In the genomic region with DNA sequence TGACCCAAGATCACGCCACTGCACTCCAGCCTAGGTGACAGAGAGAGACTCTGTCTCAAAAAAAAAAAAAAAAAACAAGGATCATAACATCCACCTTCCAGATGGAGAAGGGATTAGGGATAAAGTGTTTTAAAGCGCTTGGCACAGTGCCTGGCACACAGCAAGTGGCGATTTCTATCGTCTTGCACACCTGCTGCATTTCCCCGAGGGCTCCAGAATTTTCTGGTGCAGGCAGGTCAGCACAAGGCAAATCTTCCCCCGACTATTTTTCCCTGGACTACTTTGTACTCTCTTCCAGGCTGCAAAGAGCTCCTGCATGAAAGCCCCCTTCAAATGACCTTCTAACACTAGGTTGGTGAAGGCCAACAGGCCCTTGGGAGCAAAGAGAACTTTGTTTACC, we compare ENCODE assay signal across 24 cellular contexts. TPM values are rescaled to one million over a fixed set of nuclear protein-coding genes. Genes with fewer than 3 reads are reported as not detected.
DNase-seq lines count a peak whose midpoint lies in the region; FAIRE-seq and TF ChIP-seq lines count a peak whose summit lies in the region.
"Had no signal": no experiment of that assay in that cellular context is flagged by ENCODE, and none has a peak within 500 bp of the region (broad histone marks: within the 10 kb centered on the region; RNA-seq: fewer than 3 reads in every experiment).

No MANE protein-coding gene starts in this region.

- H3K4me1 ChIP-seq in endothelial cell of umbilical vein (ENCODE audit: control insufficient read depth, extremely low read depth, insufficient read depth, low read length) = peaks cover 74% of the 10 kb centered on the region
- H3K4me1 ChIP-seq in trophoblast cell (ENCODE audit: control insufficient read depth in 1 of 2, insufficient read depth in 2 of 2, low read length in 2 of 2) = peaks cover 8 to 22% of the 10 kb centered on the region in 2 experiments
- H3K4me1 ChIP-seq: prostate gland had no signal

- intact Hi-C loops in endothelial cell of umbilical vein (cut with micrococcal nuclease) = no loop called here

- no peaks in the 10 kb centered on the region for H4K20me1 ChIP-seq in endothelial cell of umbilical vein (replicated peaks; ENCODE audit: control insufficient read depth, extremely low read depth, insufficient read depth, low read length)

- no peaks in the 10 kb centered on the region for H3K9me3 ChIP-seq in endothelial cell of umbilical vein (replicated peaks; ENCODE audit: control insufficient read depth, insufficient read depth, low read length)
- no peaks in the 10 kb centered on the region for H3K9me3 ChIP-seq in trophoblast cell (ENCODE audit: insufficient read depth, low read depth, low read length)
- H3K9me3 ChIP-seq: left lung, prostate gland, testis had no signal

- peak overlapping the region; percentile 92 for H3K27ac ChIP-seq in endothelial cell of umbilical vein (ENCODE audit: insufficient read depth, low read depth, low read length)
- H3K27ac ChIP-seq in trophoblast cell (ENCODE audit: low read depth, low read length) = no peak overlapping the region
- H3K27ac ChIP-seq: prostate gland had no signal

- peaks cover 34% of the 10 kb centered on the region for H3K79me1 ChIP-seq in trophoblast cell (ENCODE audit: low read length)

- H3K9ac ChIP-seq in endothelial cell of umbilical vein (replicated peaks; ENCODE audit: extremely low read depth, insufficient read depth, low read length) (no peak overlapping the region), trophoblast cell (ENCODE audit: low read length) (no peak overlapping the region)

- no TSS peak for BruUV-seq in endothelial cell of umbilical vein (replicated peaks; lab: Mats Ljungman, UMichigan)

- H3K36me3 ChIP-seq in endothelial cell of umbilical vein (ENCODE audit: control insufficient read depth in 2 of 2, extremely low read depth in 1 of 2, insufficient read depth in 2 of 2, low read length in 2 of 2) (no peaks in the 10 kb centered on the region), trophoblast cell (ENCODE audit: control insufficient read depth in 1 of 2, insufficient read depth in 2 of 2, low read length in 2 of 2) (peaks cover 0 to 3% of the 10 kb centered on the region in 2 experiments)
- H3K36me3 ChIP-seq: left lung, prostate gland had no signal

- CTCF ChIA-PET in endothelial cell of umbilical vein (lab: Charles Lee) = interaction anchor here (0.7 to 1.3 kb wide), 4 partner anchors 48 to 232 kb away, joined by 3 to 4 read pairs (median 3); no protein-coding TSS in a partner anchor

- H3K18ac ChIP-seq in trophoblast cell (ENCODE audit: low read length) = peak overlapping the region; percentile 48

- H3K4me3 ChIP-seq in endothelial cell of umbilical vein (replicated peaks in 1 of 3; ENCODE audit: insufficient read depth in 1 of 3, low read depth in 1 of 3, low read length in 3 of 3) (no peak overlapping the region), trophoblast cell (ENCODE audit: low read depth, low read length) (no peak overlapping the region)
- H3K4me3 ChIP-seq: left lung, prostate gland, skin epidermis, testis had no signal

- H3K4me2 ChIP-seq in endothelial cell of umbilical vein (ENCODE audit: insufficient read depth, low read length) (no peak overlapping the region), trophoblast cell (ENCODE audit: low read length) (no peak overlapping the region)

- H3K79me2 ChIP-seq in endothelial cell of umbilical vein (ENCODE audit: control insufficient read depth, insufficient read depth, low read length) (peaks cover 73% of the 10 kb centered on the region), trophoblast cell (ENCODE audit: control insufficient read depth, insufficient read depth, low read length, poor library complexity) (peaks cover 8% of the 10 kb centered on the region)

- H3K14ac ChIP-seq in trophoblast cell (ENCODE audit: low read length) = no peak overlapping the region

- H3K4ac ChIP-seq in trophoblast cell (ENCODE audit: low read depth, low read length) = peak overlapping the region; percentile 30

- H3K27me3 ChIP-seq in endothelial cell of umbilical vein (ENCODE audit: control insufficient read depth in 2 of 2, insufficient read depth in 2 of 2, low read length in 2 of 2) = no peaks in the 10 kb centered on the region
- H3K27me3 ChIP-seq in trophoblast cell (ENCODE audit: insufficient read depth, low read length) = no peaks in the 10 kb centered on the region
- H3K27me3 ChIP-seq: left lung, testis had no signal

- dilution Hi-C loops in endothelial cell of umbilical vein (cut with MboI; ENCODE audit: extremely low pct_ligation_motif_present, low sequenced_read_pairs) = no loop called here

- peak overlapping the region; percentile 25 for H2BK12ac ChIP-seq in trophoblast cell (ENCODE audit: low read length)

- POLR2A ChIA-PET in endothelial cell of umbilical vein (lab: Charles Lee) = interaction anchor here (1.4 kb wide), 1 partner anchor 14 kb away, joined by 3 read pairs; no protein-coding TSS in a partner anchor

- no peak for TF ChIP-seq CTCF in endothelial cell of umbilical vein (IDR thresholded peaks at IDR 0.05; ENCODE audit: extremely low read depth in 1 of 2, insufficient read depth in 1 of 2, low read depth in 1 of 2, low read length in 2 of 2)
- TF ChIP-seq CTCF in GM13977 (IDR thresholded peaks at IDR 0.05; ENCODE audit: extremely low read depth, insufficient read depth, missing control alignments) = no peak

- H3K23ac ChIP-seq in trophoblast cell (ENCODE audit: low read length) = no peak overlapping the region

- TF ChIP-seq POLR2A in endothelial cell of umbilical vein (IDR thresholded peaks at IDR 0.05; ENCODE audit: low read depth, low read length) = no peak

- no peak for FAIRE-seq in endothelial cell of umbilical vein (lab: Jason Lieb, UNC)
- FAIRE-seq: GM12891 had no signal

- DNase-seq in DMS79 treated with DMSO at 0.1 percent for 48 hours (lab: John Stamatoyannopoulos, UW) (peak; percentile 6), NCI-H524 (lab: John Stamatoyannopoulos, UW) (peak; percentile 86 to 97), endothelial cell of umbilical vein (ENCODE audit: low read depth, low spot score) (no peak), trophoblast cell (no peak), NCI-H2227 (lab: John Stamatoyannopoulos, UW; ENCODE audit: unreplicated experiment) (no peak), GM13977 (ENCODE audit: low spot score) (no peak), GOT3 (lab: John Stamatoyannopoulos, UW) (no peak)
- DNase-seq: activated naive CD4-positive, alpha-beta T cell treated with anti-CD3 and anti-CD28 coated beads for 36 hours; activated T-cell treated with anti-CD3 and anti-CD28 coated beads, Interleukin-2, amount 50 U/mL, for 4 hours; amygdala; caudate nucleus; CD4-positive, alpha-beta T cell; left lung; NCI-H1048; NCI-H2029; NCI-H526; SHP77 treated with DMSO at 0.1 percent for 48 hours; stimulated activated CD4-positive, alpha-beta T cell treated with anti-CD3 and anti-CD28 coated beads, Interleukin-2, amount 100 ng/mL, for 24 hours; stimulated activated naive B cell treated with anti-CD40 and anti-IgM and Interleukin-4, amounts not matched to agents 10 μg/mL and 1 μg/mL and 100 μg/mL, for 72 hours; T-cell; testis had no signal

- H2BK120ac ChIP-seq in trophoblast cell (ENCODE audit: insufficient read depth, low read length, poor library complexity) = peak overlapping the region; percentile 59

- no peaks in the 10 kb centered on the region for H3K9me1 ChIP-seq in endothelial cell of umbilical vein (replicated peaks; ENCODE audit: control insufficient read depth, extremely low read depth, insufficient read depth, low read length)

- in situ Hi-C loops in GM13977 (cut with MboI; ENCODE audit: low pct_unique_long_range_greater_than_20kb, low sequenced_read_pairs, unreplicated experiment) = no loop called here

- WGBS in trophoblast cell (ENCODE audit: extremely low coverage, insufficient coverage, insufficient read length) = no CpG with 5 or more reads among the region's 6 CpGs

- H4K12ac ChIP-seq in trophoblast cell (ENCODE audit: low read depth, low read length) = no peak overlapping the region

- H2BK5ac ChIP-seq in trophoblast cell (ENCODE audit: low read depth, low read length, poor library complexity) = peak overlapping the region; percentile 2

- peak overlapping the region; percentile 23 for H2AK5ac ChIP-seq in trophoblast cell (ENCODE audit: low read length)

- H2AFZ ChIP-seq in endothelial cell of umbilical vein (ENCODE audit: low read depth, low read length) (no peak overlapping the region), trophoblast cell (ENCODE audit: insufficient read depth, low read length, poor library complexity) (no peak overlapping the region)

- H4K8ac ChIP-seq in trophoblast cell (ENCODE audit: low read depth, low read length) = peak overlapping the region; percentile 59

- H4K91ac ChIP-seq in trophoblast cell (ENCODE audit: low read depth, low read length) = peak overlapping the region; percentile 3

TF ChIP-seq in endothelial cell of umbilical vein, 7 proteins besides CTCF, POLR2A, EP300 and RAD21:
- no peak for TF ChIP-seq EZH2 (IDR thresholded peaks at IDR 0.05; ENCODE audit: borderline replicate concordance, low read depth, low read length, severe bottlenecking)
- no peak for TF ChIP-seq JUN (IDR thresholded peaks at IDR 0.05; ENCODE audit: borderline replicate concordance, insufficient read depth, insufficient read length, low read depth)
- TF ChIP-seq POLR2AphosphoS5 (IDR thresholded peaks at IDR 0.05; ENCODE audit: insufficient read depth, low read depth, low read length) = no peak
- no peak for TF ChIP-seq GATA2 (IDR thresholded peaks at IDR 0.05; ENCODE audit: insufficient read depth, insufficient read length, low read depth, low read length)
- TF ChIP-seq MYC (IDR thresholded peaks at IDR 0.05; ENCODE audit: low read depth, low read length) = no peak
- TF ChIP-seq FOS (IDR thresholded peaks at IDR 0.05; ENCODE audit: borderline replicate concordance, insufficient read depth, low read length) = no peak
- TF ChIP-seq, protein P1, sequence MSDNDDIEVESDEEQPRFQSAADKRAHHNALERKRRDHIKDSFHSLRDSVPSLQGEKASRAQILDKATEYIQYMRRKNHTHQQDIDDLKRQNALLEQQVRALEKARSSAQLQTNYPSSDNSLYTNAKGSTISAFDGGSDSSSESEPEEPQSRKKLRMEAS (IDR thresholded peaks at IDR 0.05; ENCODE audit: insufficient read depth, insufficient read length) = no peak

RNA-seq across cellular contexts. Expression of a gene that starts 57.3 kb away (rescaled TPM):
- total RNA-seq in endothelial cell of umbilical vein = 124 and 162 TPM in 2 replicates
- polyA plus RNA-seq in endothelial cell of umbilical vein = 66.7 and 79.8 TPM in 2 replicates
- polyA plus RNA-seq in endothelial cell of umbilical vein (2011; cell fraction: cytosol; rRNA removed) = 76.8 and 80.8 TPM in 2 replicates
- polyA plus RNA-seq in endothelial cell of umbilical vein (2011; cell fraction: nucleus; rRNA removed) = 189 and 206 TPM in 2 replicates
- polyA plus RNA-seq in endothelial cell of umbilical vein (2012) = 103 and 128 TPM in 2 replicates
- 174 and 191 TPM in 2 replicates for polyA minus RNA-seq in endothelial cell of umbilical vein
- 6.2 TPM for polyA minus RNA-seq in endothelial cell of umbilical vein (2011; cell fraction: cytosol; rRNA and poly(A)+ RNA removed)
- 240 and 313 TPM in 2 replicates for polyA minus RNA-seq in endothelial cell of umbilical vein (2011; cell fraction: nucleus; rRNA and poly(A)+ RNA removed)
- polyA plus RNA-seq in trophoblast cell (2013) = 41.4 and 45.0 TPM in 2 replicates

Comparison
In these comparisons a context has a peak if more than half of its experiments do, and no peak if none do; other contexts are left out.
1. DNase-seq: peak in DMS79 treated with DMSO at 0.1 percent for 48 hours (single experiment) and NCI-H524 (2 of 2); none in endothelial cell of umbilical vein (single experiment), trophoblast cell (0 of 2), NCI-H2227 (single experiment), GM13977 (single experiment) and GOT3 (single experiment).